8 cellular contexts compared by ENCODE assay signal in genomic region chr10:3090914-3091313, GRCh38. TPM values are rescaled to one million over a fixed set of nuclear protein-coding genes. Genes with fewer than 3 reads are reported as not detected.
DNase-seq lines count a peak whose midpoint lies in the region; ATAC-seq lines count a peak whose summit lies in the region.

No MANE protein-coding gene starts in this region.

- no peaks in the 10 kb centered on the region for H3K9me3 Mint-ChIP-seq in activated naive CD8-positive, alpha-beta T cell treated with anti-CD3 and anti-CD28 coated beads, Interleukin-2, amount 10 ng/mL, durations not matched to agents 7 days and 5 days
- H3K9me3 Mint-ChIP-seq in stimulated activated naive CD8-positive, alpha-beta T cell treated with anti-CD3 and anti-CD28 coated beads, Interleukin-15, amount 100 ng/mL, for 72 hours: no peaks in the 10 kb centered on the region

- intact Hi-C loops in head of caudate nucleus (cut with DNase I): no loop called here

- POLR2A ChIA-PET in activated naive CD8-positive, alpha-beta T cell treated with anti-CD3 and anti-CD28 coated beads, Interleukin-2, amount 10 ng/mL, durations not matched to agents 7 days and 5 days (lab: Charles Lee): interaction anchor here (0.8 kb wide), 1 partner anchor 23 kb away, joined by 4 read pairs; no protein-coding TSS in a partner anchor

- no peaks in the 10 kb centered on the region for H3K27me3 ChIP-seq in HUES48 (ENCODE audit: control insufficient read depth, insufficient read depth, low read length)
- H3K27me3 ChIP-seq in skeletal muscle satellite cell (ENCODE audit: control insufficient read depth, insufficient read depth, low read length): no peaks in the 10 kb centered on the region

- H3K9ac ChIP-seq in HUES48 (ENCODE audit: low read depth, low read length): no peak overlapping the region
- peak overlapping the region; percentile 79 for H3K9ac ChIP-seq in skeletal muscle satellite cell (ENCODE audit: low read depth, low read length)

- no peak for DNase-seq in activated naive CD8-positive, alpha-beta T cell treated with anti-CD3 and anti-CD28 coated beads, Interleukin-2, amount 10 ng/mL, durations not matched to agents 7 days and 5 days
- DNase-seq in head of caudate nucleus (peak in 24 of 42 donors; percentile 41 to 76 (median 55)), KG1 (lab: John Stamatoyannopoulos, UW) (no peak), DMS153 treated with DMSO at 0.1 percent for 48 hours (lab: John Stamatoyannopoulos, UW; ENCODE audit: unreplicated experiment) (no peak), NCI-H524 (lab: John Stamatoyannopoulos, UW) (no peak)
- no peak for DNase-seq in stimulated activated naive CD8-positive, alpha-beta T cell treated with anti-CD3 and anti-CD28 coated beads, Interleukin-15, amount 100 ng/mL, for 72 hours

- H3K4me1 ChIP-seq in HUES48 (ENCODE audit: control insufficient read depth, insufficient read depth, low read length): peaks cover 18% of the 10 kb centered on the region; the same call in 1 of the 2 replicates
- peaks cover 58% of the 10 kb centered on the region for H3K4me1 ChIP-seq in skeletal muscle satellite cell (ENCODE audit: control insufficient read depth, insufficient read depth, low read length)

- H3K36me3 Mint-ChIP-seq in activated naive CD8-positive, alpha-beta T cell treated with anti-CD3 and anti-CD28 coated beads, Interleukin-2, amount 10 ng/mL, durations not matched to agents 7 days and 5 days: peaks cover 39% of the 10 kb centered on the region

- peaks cover 27% of the 10 kb centered on the region for H3K36me3 ChIP-seq in HUES48 (ENCODE audit: control insufficient read depth, insufficient read depth, low read length)
- H3K36me3 ChIP-seq in skeletal muscle satellite cell (ENCODE audit: insufficient read depth, low read length): peaks cover 30% of the 10 kb centered on the region

- H3K9me3 ChIP-seq in HUES48 (ENCODE audit: control insufficient read depth, insufficient read depth, low read length) (no peaks in the 10 kb centered on the region), skeletal muscle satellite cell (replicated peaks; ENCODE audit: low read length) (no peaks in the 10 kb centered on the region)

- ATAC-seq in activated naive CD8-positive, alpha-beta T cell treated with anti-CD3 and anti-CD28 coated beads, Interleukin-2, amount 10 ng/mL, durations not matched to agents 7 days and 5 days (ENCODE audit: low read depth): no peak
- ATAC-seq in stimulated activated naive CD8-positive, alpha-beta T cell treated with anti-CD3 and anti-CD28 coated beads, Interleukin-15, amount 100 ng/mL, for 72 hours: no peak

- peak overlapping the region; percentile 72 for H3K27ac Mint-ChIP-seq in activated naive CD8-positive, alpha-beta T cell treated with anti-CD3 and anti-CD28 coated beads, Interleukin-2, amount 10 ng/mL, durations not matched to agents 7 days and 5 days
- H3K27ac Mint-ChIP-seq in stimulated activated naive CD8-positive, alpha-beta T cell treated with anti-CD3 and anti-CD28 coated beads, Interleukin-15, amount 100 ng/mL, for 72 hours: peak overlapping the region in 1 of 2 donors; percentile 94

- H3K4me3 ChIP-seq in HUES48 (ENCODE audit: low read depth, low read length) (no peak overlapping the region), skeletal muscle satellite cell (ENCODE audit: low read length) (peak overlapping the region; percentile 18)

- peak overlapping the region; percentile 59 for H3K4me3 Mint-ChIP-seq in activated naive CD8-positive, alpha-beta T cell treated with anti-CD3 and anti-CD28 coated beads, Interleukin-2, amount 10 ng/mL, durations not matched to agents 7 days and 5 days
- no peak overlapping the region for H3K4me3 Mint-ChIP-seq in stimulated activated naive CD8-positive, alpha-beta T cell treated with anti-CD3 and anti-CD28 coated beads, Interleukin-15, amount 100 ng/mL, for 72 hours

- peaks cover 59% of the 10 kb centered on the region for H3K4me1 Mint-ChIP-seq in activated naive CD8-positive, alpha-beta T cell treated with anti-CD3 and anti-CD28 coated beads, Interleukin-2, amount 10 ng/mL, durations not matched to agents 7 days and 5 days
- peaks cover 86% of the 10 kb centered on the region for H3K4me1 Mint-ChIP-seq in stimulated activated naive CD8-positive, alpha-beta T cell treated with anti-CD3 and anti-CD28 coated beads, Interleukin-15, amount 100 ng/mL, for 72 hours

- peak overlapping the region; percentile 65 for H3K4me2 ChIP-seq in skeletal muscle satellite cell (ENCODE audit: low read length)

- H3K27ac ChIP-seq in HUES48 (ENCODE audit: low read depth, low read length): peak overlapping the region; percentile 36

- no peaks in the 10 kb centered on the region for H3K27me3 Mint-ChIP-seq in activated naive CD8-positive, alpha-beta T cell treated with anti-CD3 and anti-CD28 coated beads, Interleukin-2, amount 10 ng/mL, durations not matched to agents 7 days and 5 days
- no peaks in the 10 kb centered on the region for H3K27me3 Mint-ChIP-seq in stimulated activated naive CD8-positive, alpha-beta T cell treated with anti-CD3 and anti-CD28 coated beads, Interleukin-15, amount 100 ng/mL, for 72 hours

RNA-seq across cellular contexts. Expression of gene PFKP, which starts 23.6 kb away (rescaled TPM):
- 100 to 1,000 TPM; 193 to 215 TPM for total RNA-seq in activated naive CD8-positive, alpha-beta T cell treated with anti-CD3 and anti-CD28 coated beads, Interleukin-2, amount 10 ng/mL, durations not matched to agents 7 days and 5 days
- 265 and 306 TPM in 2 replicates for total RNA-seq in skeletal muscle satellite cell (2012; rRNA removed)

Comparison
In these comparisons a context has a peak if more than half of its experiments do, and no peak if none do; other contexts are left out.
1. DNase-seq: peak in head of caudate nucleus (24 of 42); none in activated naive CD8-positive, alpha-beta T cell treated with anti-CD3 and anti-CD28 coated beads, Interleukin-2, amount 10 ng/mL, durations not matched to agents 7 days and 5 days (single experiment), stimulated activated naive CD8-positive, alpha-beta T cell treated with anti-CD3 and anti-CD28 coated beads, Interleukin-15, amount 100 ng/mL, for 72 hours (0 of 2), KG1 (single experiment), DMS153 treated with DMSO at 0.1 percent for 48 hours (single experiment) and NCI-H524 (0 of 2).